ENCODE assay signal across 22 cellular contexts in genomic region chr14:58599707-58600106, GRCh38. TPM values are rescaled to one million over a fixed set of nuclear protein-coding genes. Genes with fewer than 3 reads are reported as not detected.
DNase-seq lines count a peak whose midpoint lies in the region; ATAC-seq and TF ChIP-seq lines count a peak whose summit lies in the region.
"Had no signal": no experiment of that assay in that cellular context is flagged by ENCODE, and none has a peak within 500 bp of the region (broad histone marks: within the 10 kb centered on the region; RNA-seq: fewer than 3 reads in every experiment).

No MANE protein-coding gene starts in this region.

- no peak overlapping the region for H3K4me3 ChIP-seq in GM23338
- H3K4me3 ChIP-seq in PC-3 (ENCODE audit: low read length) = no peak overlapping the region
- H3K4me3 ChIP-seq in naive thymus-derived CD4-positive, alpha-beta T cell (ENCODE audit: low read length) = no peak overlapping the region
- H3K4me3 ChIP-seq in HAP-1 = no peak overlapping the region
- H3K4me3 ChIP-seq: A549; BLaER1 treated with 17β-estradiol and CSF1 and Interleukin-3, amounts not matched to agents 10 nM and 100 nM; GM12878 had no signal

- DNase-seq in activated naive CD4-positive, alpha-beta T cell treated with Interleukin-2 at 50 U/mL for 16 hours = no peak
- DNase-seq in GM23338 (ENCODE audit: low spot score) (no peak), PC-3 (no peak), DMS 273 (lab: John Stamatoyannopoulos, UW; ENCODE audit: unreplicated experiment) (no peak), HAP-1 (ENCODE audit: low spot score in 2 of 2) (no peak)
- no peak for DNase-seq in naive thymus-derived CD4-positive, alpha-beta T cell
- DNase-seq: 8988T; ACHN; AML-193; BE2C; Calu3; CD4-positive, alpha-beta memory T cell; COR-L47; DMS153; EL; GDM1; H9; HFFc6 had no signal

- TF ChIP-seq CTCF in GM23338 (conservative IDR thresholded peaks at IDR 0.05; ENCODE audit: low read depth in 2 of 2) (no peak), PC-3 (conservative IDR thresholded peaks at IDR 0.05; ENCODE audit: low read depth, low read length) (no peak)

- in situ Hi-C loops in HAP-1 (cut with MboI; ENCODE audit: low sequenced_read_pairs) = no loop called here

- H3K4me1 ChIP-seq in GM23338 (ENCODE audit: insufficient read depth) = peaks cover 18% of the 10 kb centered on the region
- no peaks in the 10 kb centered on the region for H3K4me1 ChIP-seq in PC-3 (ENCODE audit: insufficient read depth, low read length)
- peaks cover 0 to 46% of the 10 kb centered on the region in 2 donors for H3K4me1 ChIP-seq in naive thymus-derived CD4-positive, alpha-beta T cell (ENCODE audit: control insufficient read depth in 2 of 2, insufficient read depth in 2 of 2, low read length in 2 of 2)
- H3K4me1 ChIP-seq in HAP-1 = no peaks in the 10 kb centered on the region
- H3K4me1 ChIP-seq: A549, BE2C had no signal

- H3K36me3 Mint-ChIP-seq in activated naive CD4-positive, alpha-beta T cell treated with anti-CD3 and anti-CD28 coated beads, Interleukin-2, amount 50 U/mL, for 24 hours = no peaks in the 10 kb centered on the region
- no peaks in the 10 kb centered on the region for H3K36me3 Mint-ChIP-seq in GM23338 (ENCODE audit: low read depth)
- H3K36me3 Mint-ChIP-seq in naive thymus-derived CD4-positive, alpha-beta T cell = peaks cover 0 to 4% (median 0%) of the 10 kb centered on the region in 5 donors
- H3K36me3 Mint-ChIP-seq: CD4-positive, alpha-beta memory T cell had no signal

- H3K9me3 ChIP-seq in PC-3 (ENCODE audit: low read length) (no peaks in the 10 kb centered on the region), HAP-1 (no peaks in the 10 kb centered on the region; the same call in 1 of the 2 replicates)
- H3K9me3 ChIP-seq in naive thymus-derived CD4-positive, alpha-beta T cell (ENCODE audit: control insufficient read depth in 2 of 3, low read length in 3 of 3) = no peaks in the 10 kb centered on the region
- H3K9me3 ChIP-seq: A549; BE2C; BLaER1 treated with 17β-estradiol and CSF1 and Interleukin-3, amounts not matched to agents 10 nM and 100 nM had no signal

- no peaks in the 10 kb centered on the region for H3K27me3 ChIP-seq in GM23338 (ENCODE audit: insufficient read depth)
- H3K27me3 ChIP-seq in PC-3 (ENCODE audit: low read length) = peaks cover 40% of the 10 kb centered on the region
- no peaks in the 10 kb centered on the region for H3K27me3 ChIP-seq in naive thymus-derived CD4-positive, alpha-beta T cell (ENCODE audit: control insufficient read depth in 2 of 2, insufficient read depth in 2 of 2, low read length in 2 of 2)
- no peaks in the 10 kb centered on the region for H3K27me3 ChIP-seq in HAP-1 (ENCODE audit: low read depth)
- H3K27me3 ChIP-seq: BLaER1 treated with 17β-estradiol and CSF1 and Interleukin-3, amounts not matched to agents 10 nM and 100 nM had no signal

- CTCF ChIA-PET in PC-3 (lab: Charles Lee) = no interaction called here
- CTCF ChIA-PET in naive thymus-derived CD4-positive, alpha-beta T cell (lab: Charles Lee) = interaction anchor here (0.7 kb wide), 1 partner anchor 37 kb away, joined by 5 read pairs; no protein-coding TSS in a partner anchor

- POLR2A ChIA-PET in PC-3 (lab: Charles Lee; ENCODE audit: unreplicated experiment) = no interaction called here
- POLR2A ChIA-PET in naive thymus-derived CD4-positive, alpha-beta T cell (lab: Charles Lee) = interaction anchor here (1.5 kb wide), 1 partner anchor 36 kb away, joined by 5 read pairs; no protein-coding TSS in a partner anchor

- H3K27ac ChIP-seq in GM23338 (ENCODE audit: low read depth) = no peak overlapping the region
- H3K27ac ChIP-seq in PC-3 (ENCODE audit: low read length) = no peak overlapping the region
- no peak overlapping the region for H3K27ac ChIP-seq in naive thymus-derived CD4-positive, alpha-beta T cell (ENCODE audit: low read depth, low read length)
- H3K27ac ChIP-seq: A549; BLaER1 treated with 17β-estradiol and CSF1 and Interleukin-3, amounts not matched to agents 10 nM and 100 nM had no signal

- no peak overlapping the region for H3K9ac ChIP-seq in PC-3 (ENCODE audit: low read length)
- H3K9ac ChIP-seq: BLaER1 treated with 17β-estradiol and CSF1 and Interleukin-3, amounts not matched to agents 10 nM and 100 nM had no signal

- H3K4me2 ChIP-seq in GM23338 (0 out of 2 replicates have a peak overlapping the region, but pooled peaks have one; percentile 61), PC-3 (ENCODE audit: low read length) (no peak overlapping the region)
- H3K4me2 ChIP-seq: A549 had no signal

- H3K4me3 Mint-ChIP-seq in activated naive CD4-positive, alpha-beta T cell treated with anti-CD3 and anti-CD28 coated beads, Interleukin-2, amount 50 U/mL, for 24 hours = no peak overlapping the region
- no peak overlapping the region for H3K4me3 Mint-ChIP-seq in GM23338
- H3K4me3 Mint-ChIP-seq in naive thymus-derived CD4-positive, alpha-beta T cell = peak overlapping the region in 8 of 10 donors; percentile 14 to 75 (median 61)
- H3K4me3 Mint-ChIP-seq: H9, HFFc6 had no signal

- H3K36me3 ChIP-seq in GM23338 (ENCODE audit: insufficient read depth) (no peaks in the 10 kb centered on the region), PC-3 (ENCODE audit: low read depth, low read length) (no peaks in the 10 kb centered on the region), HAP-1 (replicated peaks) (no peaks in the 10 kb centered on the region)
- H3K36me3 ChIP-seq in naive thymus-derived CD4-positive, alpha-beta T cell (ENCODE audit: control insufficient read depth in 2 of 3, insufficient read depth in 3 of 3, low read length in 3 of 3) = no peaks in the 10 kb centered on the region
- H3K36me3 ChIP-seq: BE2C; BLaER1 treated with 17β-estradiol and CSF1 and Interleukin-3, amounts not matched to agents 10 nM and 100 nM had no signal

- no peaks in the 10 kb centered on the region for H3K27me3 Mint-ChIP-seq in activated naive CD4-positive, alpha-beta T cell treated with anti-CD3 and anti-CD28 coated beads, Interleukin-2, amount 50 U/mL, for 24 hours
- peaks cover 10% of the 10 kb centered on the region for H3K27me3 Mint-ChIP-seq in GM23338 (ENCODE audit: insufficient read depth, low read depth, poor library complexity)
- H3K27me3 Mint-ChIP-seq in naive thymus-derived CD4-positive, alpha-beta T cell = peaks cover 0 to 5% (median 0%) of the 10 kb centered on the region in 5 donors
- H3K27me3 Mint-ChIP-seq: CD4-positive, alpha-beta memory T cell had no signal

- H3K79me2 ChIP-seq in GM23338 (replicated peaks; ENCODE audit: insufficient read depth) (no peaks in the 10 kb centered on the region), PC-3 (ENCODE audit: low read length) (no peaks in the 10 kb centered on the region)

- peaks cover 8% of the 10 kb centered on the region for H3K9me2 ChIP-seq in GM23338 (ENCODE audit: insufficient read depth)
- no peaks in the 10 kb centered on the region for H3K9me2 ChIP-seq in PC-3 (replicated peaks; ENCODE audit: low read length)

- intact Hi-C loops in PC-3 (cut with micrococcal nuclease) = no loop called here
- intact Hi-C loops in naive thymus-derived CD4-positive, alpha-beta T cell (cut with micrococcal nuclease) = loop anchor here (2.0 to 5.0 kb wide), 4 partner anchors 23 to 589 kb away; partner anchors contain the start of genes DAAM1 (in 1 of the 2) and DACT1 (in 1 of the 2)

- H3F3A ChIP-seq in GM23338 (replicated peaks; ENCODE audit: low read depth) (no peaks in the 10 kb centered on the region), PC-3 (ENCODE audit: low read length, unreplicated experiment) (no peaks in the 10 kb centered on the region)

- H3K4me1 Mint-ChIP-seq in activated naive CD4-positive, alpha-beta T cell treated with anti-CD3 and anti-CD28 coated beads, Interleukin-2, amount 50 U/mL, for 24 hours = peaks cover 44% of the 10 kb centered on the region
- H3K4me1 Mint-ChIP-seq in GM23338 = peaks cover 24% of the 10 kb centered on the region
- H3K4me1 Mint-ChIP-seq in naive thymus-derived CD4-positive, alpha-beta T cell = peaks cover 14 to 59% (median 47%) of the 10 kb centered on the region in 7 donors

- H2AFZ ChIP-seq in GM23338 = peak overlapping the region; percentile 2
- no peak overlapping the region for H2AFZ ChIP-seq in PC-3 (ENCODE audit: low read length)

- no TSS peak for BruUV-seq in PC-3 (replicated peaks; lab: Mats Ljungman, UMichigan)

- ATAC-seq in GM23338 = no peak
- 0 out of 2 replicates have a peak, but pooled peaks have one; percentile 11 for ATAC-seq in PC-3
- no peak for ATAC-seq in naive thymus-derived CD4-positive, alpha-beta T cell
- ATAC-seq: A549, GM12878 had no signal

- H3K9me3 Mint-ChIP-seq in activated naive CD4-positive, alpha-beta T cell treated with anti-CD3 and anti-CD28 coated beads, Interleukin-2, amount 50 U/mL, for 24 hours = no peaks in the 10 kb centered on the region
- H3K9me3 Mint-ChIP-seq in GM23338 = no peaks in the 10 kb centered on the region
- peaks cover 0 to 3% (median 0%) of the 10 kb centered on the region in 11 donors for H3K9me3 Mint-ChIP-seq in naive thymus-derived CD4-positive, alpha-beta T cell
- H3K9me3 Mint-ChIP-seq: CD4-positive, alpha-beta memory T cell; H9; HFFc6 had no signal

- H3K27ac Mint-ChIP-seq in activated naive CD4-positive, alpha-beta T cell treated with anti-CD3 and anti-CD28 coated beads, Interleukin-2, amount 50 U/mL, for 24 hours = peak overlapping the region; percentile 83
- H3K27ac Mint-ChIP-seq in GM23338 = no peak overlapping the region
- peak overlapping the region in 1 of 9 donors; percentile 51 for H3K27ac Mint-ChIP-seq in naive thymus-derived CD4-positive, alpha-beta T cell
- H3K27ac Mint-ChIP-seq: CD4-positive, alpha-beta memory T cell; H9; HFFc6 had no signal

- no peaks in the 10 kb centered on the region for H4K20me1 ChIP-seq in GM23338 (replicated peaks; ENCODE audit: insufficient read depth)
- H4K20me1 ChIP-seq in PC-3 (ENCODE audit: low read length) = no peaks in the 10 kb centered on the region
- H4K20me1 ChIP-seq: BLaER1 treated with 17β-estradiol and CSF1 and Interleukin-3, amounts not matched to agents 10 nM and 100 nM had no signal

RNA-seq across cellular contexts. Expression of gene DACT1, which starts 38.1 kb away (rescaled TPM):
- total RNA-seq in GM23338 (2014; rRNA removed; shearing (Covaris generic)) = 23.6 and 26.6 TPM in 2 replicates
- 5.1 and 5.7 TPM in 2 replicates for polyA plus RNA-seq in GM23338 (2016; fragmentation: Nextera tagmentation; extraction: Ambion mirVana)
- total RNA-seq in PC-3 (2014; rRNA removed) = 0.40 and 1.8 TPM in 2 replicates
- total RNA-seq in naive thymus-derived CD4-positive, alpha-beta T cell = 10 to 100 TPM in 4 of 5 experiments, 1 to 10 TPM in 1; 8.2 to 32.3 (median 15.0) TPM
- 10 to 100 TPM; 18.5 to 38.7 TPM for polyA plus RNA-seq in naive thymus-derived CD4-positive, alpha-beta T cell
- total RNA-seq: Calu3 had no signal

Comparison
In these comparisons a context has a peak if more than half of its experiments do, and no peak if none do; other contexts are left out.
1. H3K4me3 Mint-ChIP-seq: peak in naive thymus-derived CD4-positive, alpha-beta T cell (8 of 10); none in activated naive CD4-positive, alpha-beta T cell treated with anti-CD3 and anti-CD28 coated beads, Interleukin-2, amount 50 U/mL, for 24 hours (single experiment) and GM23338 (single experiment).